In the genomic region with DNA sequence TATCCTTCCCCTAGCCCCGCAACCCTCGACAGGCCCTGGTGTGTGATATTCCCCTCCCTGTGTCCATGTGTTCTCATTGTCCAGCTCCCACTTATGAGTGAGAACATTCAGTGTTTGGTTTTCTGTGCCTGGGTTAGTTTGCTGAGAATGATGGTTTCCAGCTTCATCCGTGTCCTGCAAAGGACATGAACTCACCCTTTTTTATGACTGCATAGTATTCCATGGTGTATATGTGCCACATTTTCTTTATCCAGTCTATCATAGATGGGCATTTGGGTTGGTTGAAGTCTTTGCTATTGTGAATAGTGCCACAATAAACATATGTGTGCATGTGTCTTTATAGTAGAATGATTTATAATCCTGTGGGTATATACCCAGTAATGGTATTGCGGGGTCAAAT, we compare ENCODE assay signal across 8 cellular contexts. TPM values are rescaled to one million over a fixed set of nuclear protein-coding genes. Genes with fewer than 3 reads are reported as not detected.
DNase-seq lines count a peak whose midpoint lies in the region; ATAC-seq, FAIRE-seq and TF ChIP-seq lines count a peak whose summit lies in the region.
"Not testable (repeated sequence)": the region's sequence is repeated elsewhere in the genome, so short reads cannot be mapped to it uniquely, and the experiment has no call there.

No MANE protein-coding gene starts in this region.

- H3K27me3 ChIP-seq in PC-3 (ENCODE audit: low read length); K562 (ENCODE audit: control insufficient read depth in 2 of 2, insufficient read depth in 2 of 2, low read length in 2 of 2); bronchial epithelial cell (ENCODE audit: control insufficient read depth, insufficient read depth, low read length): not testable (repeated sequence)

- intact Hi-C loops in PC-3 (cut with micrococcal nuclease); activated CD4-positive, alpha-beta T cell treated with anti-CD3 and anti-CD28 coated beads, Interleukin-2, amount 10 ng/mL, durations not matched to agents 24 days and 14 days (cut with micrococcal nuclease); activated CD4-positive, alpha-beta memory T cell treated with anti-CD3 and anti-CD28 coated beads for 36 hours (cut with micrococcal nuclease); K562 (cut with micrococcal nuclease): not testable (repeated sequence)

- not testable (repeated sequence) for H3K4me3 Mint-ChIP-seq in activated CD4-positive, alpha-beta T cell treated with anti-CD3 and anti-CD28 coated beads, Interleukin-2, amount 10 ng/mL, durations not matched to agents 24 days and 14 days; activated CD4-positive, alpha-beta memory T cell treated with anti-CD3 and anti-CD28 coated beads for 36 hours

- H3K9me1 ChIP-seq in K562 (ENCODE audit: control insufficient read depth, insufficient read depth, low read length): not testable (repeated sequence)

- not testable (repeated sequence) for BruUV-seq in PC-3 (replicated peaks; lab: Mats Ljungman, UMichigan); K562 (replicated peaks; lab: Mats Ljungman, UMichigan)

- WGBS in K562 (ENCODE audit: insufficient coverage, low coverage, missing lambda C conversion rate): 72% methylated on average over 4 of the region's 4 CpGs

- H3K4me1 Mint-ChIP-seq in activated CD4-positive, alpha-beta T cell treated with anti-CD3 and anti-CD28 coated beads, Interleukin-2, amount 10 ng/mL, durations not matched to agents 24 days and 14 days: peaks cover 21% of the 10 kb centered on the region
- peaks cover 20% of the 10 kb centered on the region for H3K4me1 Mint-ChIP-seq in activated CD4-positive, alpha-beta memory T cell treated with anti-CD3 and anti-CD28 coated beads for 36 hours (ENCODE audit: low read depth)

- not testable (repeated sequence) for TF ChIP-seq POLR2A in K562 (conservative IDR thresholded peaks at IDR 0.05)

- not testable (repeated sequence) for TF ChIP-seq RAD21 in K562 (CRISPR knock-in tag; conservative IDR thresholded peaks at IDR 0.05 in 1 of 2, IDR thresholded peaks at IDR 0.05 in 1 of 2)

- H3K9me3 ChIP-seq in HEK293 (ENCODE audit: control insufficient read depth, insufficient read depth, low read depth, low read length); PC-3 (ENCODE audit: low read length); K562 (replicated peaks; ENCODE audit: control insufficient read depth, insufficient read depth, low read depth, low read length): not testable (repeated sequence)

- not testable (repeated sequence) for H3K4me3 ChIP-seq in HEK293 (ENCODE audit: low read depth, low read length); PC-3 (ENCODE audit: low read length); K562; bronchial epithelial cell (ENCODE audit: low read depth, low read length)

- H3K9me2 ChIP-seq in PC-3 (replicated peaks; ENCODE audit: low read length): not testable (repeated sequence)

- H4K20me1 ChIP-seq in PC-3 (ENCODE audit: low read length); K562 (replicated peaks; ENCODE audit: control insufficient read depth, insufficient read depth, low read length): not testable (repeated sequence)

- in situ Hi-C loops in K562 (cut with MboI): not testable (repeated sequence)

- not testable (repeated sequence) for TF ChIP-seq CTCF in C4-2B (conservative IDR thresholded peaks at IDR 0.05); HEK293 (tag by site-specific recombination; IDR thresholded peaks at IDR 0.05); PC-3 (conservative IDR thresholded peaks at IDR 0.05; ENCODE audit: low read depth, low read length); K562 (IDR thresholded peaks at IDR 0.05 in 2 of 3, conservative IDR thresholded peaks at IDR 0.05 in 1 of 3; ENCODE audit: insufficient read depth in 2 of 3, low read depth in 1 of 3, low read length in 3 of 3); bronchial epithelial cell (IDR thresholded peaks at IDR 0.05; ENCODE audit: insufficient read depth, low read length, severe bottlenecking)

- CTCF ChIA-PET in HEK293 (lab: Yijun Ruan, JAX); PC-3 (lab: Charles Lee); activated CD4-positive, alpha-beta memory T cell treated with anti-CD3 and anti-CD28 coated beads for 36 hours (lab: Charles Lee); K562 (lab: Yijun Ruan, JAX; ENCODE audit: low intra/inter-chr PET ratio): not testable (repeated sequence)

- H3K36me3 Mint-ChIP-seq in activated CD4-positive, alpha-beta T cell treated with anti-CD3 and anti-CD28 coated beads, Interleukin-2, amount 10 ng/mL, durations not matched to agents 24 days and 14 days (ENCODE audit: low read depth); activated CD4-positive, alpha-beta memory T cell treated with anti-CD3 and anti-CD28 coated beads for 36 hours: not testable (repeated sequence)

- H3K27me3 Mint-ChIP-seq in activated CD4-positive, alpha-beta T cell treated with anti-CD3 and anti-CD28 coated beads, Interleukin-2, amount 10 ng/mL, durations not matched to agents 24 days and 14 days; activated CD4-positive, alpha-beta memory T cell treated with anti-CD3 and anti-CD28 coated beads for 36 hours: not testable (repeated sequence)

- not testable (repeated sequence) for ATAC-seq in PC-3, K562

- TF ChIP-seq EP300 in K562 (IDR thresholded peaks at IDR 0.05; ENCODE audit: low read length): not testable (repeated sequence)

- not testable (repeated sequence) for DNase-seq in PC-3; activated CD4-positive, alpha-beta memory T cell treated with anti-CD3 and anti-CD28 coated beads for 36 hours; K562 (ENCODE audit: extremely low read depth in 1 of 4, low spot score in 3 of 4); bronchial epithelial cell (ENCODE audit: low read depth); epithelial cell of prostate (ENCODE audit: low read depth, low spot score)
- DNase-seq in activated CD4-positive, alpha-beta T cell treated with anti-CD3 and anti-CD28 coated beads, Interleukin-2, amount 10 ng/mL, durations not matched to agents 24 days and 14 days: peak; percentile 26

- POLR2A ChIA-PET in HEK293 (lab: Yijun Ruan, JAX); PC-3 (lab: Charles Lee; ENCODE audit: unreplicated experiment); K562 (lab: Yijun Ruan, JAX): not testable (repeated sequence)
- POLR2A ChIA-PET in activated CD4-positive, alpha-beta memory T cell treated with anti-CD3 and anti-CD28 coated beads for 36 hours (lab: Charles Lee): interaction anchor here (1.0 to 1.2 kb wide), 4 partner anchors 23 to 33 kb away, joined by 3 read pairs; a partner anchor contains a TSS

- H3K9me3 Mint-ChIP-seq in activated CD4-positive, alpha-beta T cell treated with anti-CD3 and anti-CD28 coated beads, Interleukin-2, amount 10 ng/mL, durations not matched to agents 24 days and 14 days; activated CD4-positive, alpha-beta memory T cell treated with anti-CD3 and anti-CD28 coated beads for 36 hours: not testable (repeated sequence)

- peaks cover 27% of the 10 kb centered on the region for H3F3A ChIP-seq in PC-3 (ENCODE audit: low read length, unreplicated experiment)

- H3K9ac ChIP-seq in PC-3 (ENCODE audit: low read length); K562 (ENCODE audit: insufficient read depth in 1 of 2, low read depth in 2 of 2, low read length in 2 of 2): not testable (repeated sequence)

- not testable (repeated sequence) for H2AFZ ChIP-seq in PC-3 (ENCODE audit: low read length); K562 (ENCODE audit: low read depth, low read length)

- not testable (repeated sequence) for H3K36me3 ChIP-seq in HEK293 (ENCODE audit: control insufficient read depth in 2 of 2, insufficient read depth in 1 of 2, low read length in 2 of 2); PC-3 (ENCODE audit: low read depth, low read length); K562 (ENCODE audit: control insufficient read depth, insufficient read depth, low read length); bronchial epithelial cell (ENCODE audit: control insufficient read depth, insufficient read depth, low read length)

- FAIRE-seq in K562 (lab: Jason Lieb, UNC): not testable (repeated sequence)
- FAIRE-seq in bronchial epithelial cell (lab: Jason Lieb, UNC): peak; percentile 32

- not testable (repeated sequence) for H3K4me1 ChIP-seq in HEK293 (ENCODE audit: control insufficient read depth, insufficient read depth, low read length)
- H3K4me1 ChIP-seq in PC-3 (ENCODE audit: insufficient read depth, low read length): peaks cover 39% of the 10 kb centered on the region
- peaks cover 0 to 28% of the 10 kb centered on the region in 2 experiments; a peak in 4 of 5 replicates for H3K4me1 ChIP-seq in K562 (replicated peaks in 1 of 2; ENCODE audit: control insufficient read depth in 2 of 2, insufficient read depth in 2 of 2, low read length in 2 of 2)

- H3K79me2 ChIP-seq in PC-3 (ENCODE audit: low read length); K562 (ENCODE audit: control insufficient read depth, insufficient read depth, low read length): not testable (repeated sequence)

- H3K27ac Mint-ChIP-seq in activated CD4-positive, alpha-beta T cell treated with anti-CD3 and anti-CD28 coated beads, Interleukin-2, amount 10 ng/mL, durations not matched to agents 24 days and 14 days: not testable (repeated sequence)
- H3K27ac Mint-ChIP-seq in activated CD4-positive, alpha-beta memory T cell treated with anti-CD3 and anti-CD28 coated beads for 36 hours: peak overlapping the region; percentile 39

- H3K27ac ChIP-seq in C4-2B (peak overlapping the region; percentile 71), PC-3 (ENCODE audit: low read length) (peak overlapping the region; percentile 97; the same call in 1 of the 2 replicates), epithelial cell of prostate (peak overlapping the region; percentile 96)
- not testable (repeated sequence) for H3K27ac ChIP-seq in HEK293 (ENCODE audit: extremely low read depth, low read depth, low read length); K562 (ENCODE audit: extremely low read depth, low read depth, low read length)

- H3K4me2 ChIP-seq in PC-3 (ENCODE audit: low read length); K562 (ENCODE audit: insufficient read depth, low read length): not testable (repeated sequence)

RNA-seq across cellular contexts. Expression of a gene that starts 33.3 kb away (rescaled TPM):
- total RNA-seq in PC-3 (2014; rRNA removed) (45.4 and 56.8 TPM in 2 replicates), K562 (2014; rRNA removed) (18.6 and 20.2 TPM in 2 replicates), K562 (2014; rRNA removed; fragmentation: Illumina TruSeq; extraction: Trizol) (31.6 and 35.8 TPM in 2 replicates), K562 (2015; rRNA removed; fragmentation: Illumina TruSeq; extraction: Trizol) (37.2 and 44.0 TPM in 2 replicates), K562 (2021) (24.5 and 28.1 TPM in 2 replicates), bronchial epithelial cell (45.5 and 70.0 TPM in 2 replicates)
- total RNA-seq in activated CD4-positive, alpha-beta T cell treated with anti-CD3 and anti-CD28 coated beads, Interleukin-2, amount 10 ng/mL, durations not matched to agents 24 days and 14 days: 50.7 and 53.1 TPM in 2 replicates
- 10 to 100 TPM; 65.1 to 65.4 TPM for total RNA-seq in activated CD4-positive, alpha-beta memory T cell treated with anti-CD3 and anti-CD28 coated beads for 36 hours
- total RNA-seq in K562 (2011; cell fraction: chromatin; rRNA removed; ENCODE audit: low replicate concordance): 68.8 and 169 TPM in 2 replicates
- 39.4 and 41.1 TPM in 2 replicates for total RNA-seq in K562 (2011; cell fraction: nucleolus; rRNA removed)
- 97.2 and 188 TPM in 2 replicates for total RNA-seq in K562 (2011; cell fraction: nucleoplasm; rRNA removed)
- polyA plus RNA-seq in K562 (2011; rRNA removed) (20.5 and 22.2 TPM in 2 replicates), K562 (2014; fragmentation: Illumina TruSeq; extraction: Trizol) (15.6 and 17.1 TPM in 2 replicates), K562 (2014; fragmentation: Nextera tagmentation; extraction: Ambion mirVana) (10 to 100 TPM; 12.8 to 14.9 TPM), K562 (2014; rRNA removed) (13.9 and 15.4 TPM in 2 replicates)
- 1.8 and 5.1 TPM in 2 replicates for polyA plus RNA-seq in K562 (2011; cell fraction: cytosol; rRNA removed)
- 56.5 and 66.5 TPM in 2 replicates for polyA plus RNA-seq in K562 (2011; cell fraction: nucleus; rRNA removed)
- polyA plus RNA-seq in K562 (2012): 10.8 and 12.9 TPM in 2 replicates
- polyA minus RNA-seq in K562 (2011; rRNA and poly(A)+ RNA removed): 46.2 and 78.7 TPM in 2 replicates
- polyA minus RNA-seq in K562 (2011; cell fraction: cytosol; rRNA and poly(A)+ RNA removed): 11.1 and 11.5 TPM in 2 replicates
- 101 and 194 TPM in 2 replicates for polyA minus RNA-seq in K562 (2011; cell fraction: nucleus; rRNA and poly(A)+ RNA removed)
